9 cellular contexts compared by ENCODE assay signal in genomic region chr1:42682484-42682738, GRCh38. TPM values are rescaled to one million over a fixed set of nuclear protein-coding genes. Genes with fewer than 3 reads are reported as not detected.
A peak's percentile ranks its signal among the peaks of the same experiment; 100 is the strongest.
DNase-seq lines count a peak whose midpoint lies in the region; ATAC-seq and TF ChIP-seq lines count a peak whose summit lies in the region.
"Not testable (repeated sequence)": the region's sequence is repeated elsewhere in the genome, so short reads cannot be mapped to it uniquely, and the experiment has no call there.
"Had no signal": no experiment of that assay in that cellular context is flagged by ENCODE, and none has a peak within 500 bp of the region (broad histone marks: within the 10 kb centered on the region; RNA-seq: fewer than 3 reads in every experiment).

No MANE protein-coding gene starts in this region.

- TF ChIP-seq POLR2A in spleen (IDR thresholded peaks at IDR 0.05), result not testable (repeated sequence)

- in situ Hi-C loops in astrocyte of the cerebellum (cut with HindIII; ENCODE audit: low sequenced_read_pairs), result not testable (repeated sequence)

- peaks cover 40 to 64% (median 59%) of the 10 kb centered on the region in 6 donors for H3K4me1 ChIP-seq in spleen

- H3K27ac Mint-ChIP-seq in mesothelial cell of epicardium, result peak overlapping the region; percentile 95

- ATAC-seq in GM21515 (IDR thresholded peaks at IDR 0.05; ENCODE audit: unreplicated experiment), result peak; percentile 6
- ATAC-seq in HG03103 (IDR thresholded peaks at IDR 0.05; ENCODE audit: low read depth, unreplicated experiment), result peak; percentile 9

- intact Hi-C loops in spleen (cut with DNase I; ENCODE audit: low total_unique reads), result loop anchor here (10.0 kb wide), 1 partner anchor 82 kb away; the partner anchor contains the start of genes C1orf50 and P3H1

- H3K4me1 Mint-ChIP-seq in mesothelial cell of epicardium, result peaks cover 48% of the 10 kb centered on the region

- peak overlapping the region; percentile 97 for H3K27ac ChIP-seq in C4-2B
- not testable (repeated sequence) for H3K27ac ChIP-seq in SK-N-MC
- H3K27ac ChIP-seq in spleen, result peak overlapping the region; percentile 91 to 98 (median 97)

- TF ChIP-seq CTCF in C4-2B (conservative IDR thresholded peaks at IDR 0.05); astrocyte of the cerebellum (IDR thresholded peaks at IDR 0.05; ENCODE audit: low read depth, low read length, missing control alignments); foreskin fibroblast (IDR thresholded peaks at IDR 0.05; ENCODE audit: low read depth, low read length); mesothelial cell of epicardium (IDR thresholded peaks at IDR 0.05; ENCODE audit: unreplicated experiment); spleen (IDR thresholded peaks at IDR 0.05 in 8 of 11, conservative IDR thresholded peaks at IDR 0.05 in 3 of 11): not testable (repeated sequence)

- H3K9me3 Mint-ChIP-seq in mesothelial cell of epicardium, result not testable (repeated sequence)

- peak overlapping the region; percentile 92 for H3K4me3 Mint-ChIP-seq in mesothelial cell of epicardium

- H3K36me3 ChIP-seq in SK-N-MC (ENCODE audit: insufficient read depth, low read length), result peaks cover 44% of the 10 kb centered on the region
- peaks cover 0 to 19% (median 0%) of the 10 kb centered on the region in 6 donors for H3K36me3 ChIP-seq in spleen

- H3K27me3 Mint-ChIP-seq in mesothelial cell of epicardium (ENCODE audit: low read depth), result not testable (repeated sequence)

- H3K4me3 ChIP-seq in SK-N-MC, result peak overlapping the region; percentile 96
- peak overlapping the region; percentile 72 for H3K4me3 ChIP-seq in astrocyte of the cerebellum (ENCODE audit: low read depth, low read length)
- peak overlapping the region; percentile 66 to 86 for H3K4me3 ChIP-seq in foreskin fibroblast (ENCODE audit: low read depth in 1 of 2, low read length in 2 of 2)
- H3K4me3 ChIP-seq in spleen, result peak overlapping the region; percentile 76 to 97 (median 92)

- not testable (repeated sequence) for DNase-seq in SK-N-MC (ENCODE audit: low read depth, low spot score); astrocyte of the cerebellum (ENCODE audit: low read depth); foreskin fibroblast; mesothelial cell of epicardium (ENCODE audit: low spot score in 2 of 2, unreplicated experiment in 2 of 2); spleen

- H3K36me3 Mint-ChIP-seq in mesothelial cell of epicardium, result not testable (repeated sequence)

- not testable (repeated sequence) for H3K27me3 ChIP-seq in spleen (replicated peaks in 1 of 7)

- not testable (repeated sequence) for H3K9me3 ChIP-seq in SK-N-MC (ENCODE audit: low read depth, low read length); spleen

- H3K9ac ChIP-seq in SK-N-MC (ENCODE audit: insufficient read length), result peak overlapping the region; percentile 68

- WGBS in spleen, 5 donors, result 0 to 1% (median 0%) methylated on average over 24 to 33 of the region's 33 CpGs; no CpG with 5 or more reads in 2 of the 5 donors

RNA-seq across cellular contexts. Expression of gene YBX1, which starts 0.2 kb away (rescaled TPM):
- total RNA-seq in mesothelial cell of epicardium (405 to 423 TPM (median 411 TPM) in 3 replicates), spleen (100 to 1,000 TPM; 361 to 451 (median 396) TPM)
- 100 to 1,000 TPM; 479 to 684 (median 620) TPM for polyA plus RNA-seq in spleen

RNA-seq across cellular contexts. Expression of gene PPIH, which starts 24.2 kb away (rescaled TPM):
- total RNA-seq in mesothelial cell of epicardium (42.5 to 44.1 TPM (median 43.3 TPM) in 3 replicates), spleen (10 to 100 TPM; 34.2 to 60.1 (median 39.8) TPM)
- 10 to 100 TPM; 59.6 to 72.3 (median 63.0) TPM for polyA plus RNA-seq in spleen

RNA-seq across cellular contexts. Expression of gene CLDN19, which starts 57.6 kb away (rescaled TPM):
- total RNA-seq in mesothelial cell of epicardium (1.6 to 1.7 TPM (median 1.6 TPM) in 3 replicates), spleen (under 1 TPM in 1 of 7 donors, not detected in 6; 0.28 TPM)
- polyA plus RNA-seq in spleen, result under 1 TPM in 1 of 3 donors, not detected in 2; 0.26 TPM
- total RNA-seq: T-helper 2 cell treated with Interferon-gamma antibody and Interleukin-4, amounts not matched to agents 100 ng/mL and 5 ng/mL, for 36 hours had no signal
